Comparison of ENCODE assay signal across 10 cellular contexts in the genomic region with DNA sequence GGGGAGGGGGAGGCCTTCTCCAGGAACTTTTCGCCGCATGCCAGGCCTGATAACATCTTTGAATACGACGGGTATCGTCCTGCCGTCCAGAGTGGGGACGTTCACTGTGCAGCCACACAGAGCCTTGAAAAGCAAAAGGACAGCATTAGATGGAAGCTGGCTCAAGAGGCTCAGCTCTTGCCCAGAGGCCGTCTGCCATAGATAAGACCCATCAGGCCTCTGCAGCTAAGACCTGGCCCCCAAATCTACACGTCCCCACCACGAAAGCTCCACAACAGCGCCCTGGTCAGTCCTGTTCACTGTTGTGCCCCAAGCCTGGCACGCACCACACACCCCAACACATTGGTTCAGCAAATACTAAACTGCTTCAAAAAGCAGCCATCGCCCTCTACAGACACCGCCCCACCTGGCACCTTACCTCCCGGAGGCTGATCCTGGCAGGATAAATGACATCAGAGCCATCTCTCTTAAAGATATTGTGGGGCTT. TPM values are rescaled to one million over a fixed set of nuclear protein-coding genes. Genes with fewer than 3 reads are reported as not detected.
DNase-seq lines count a peak whose midpoint lies in the region; ATAC-seq and TF ChIP-seq lines count a peak whose summit lies in the region.
"Had no signal": no experiment of that assay in that cellular context is flagged by ENCODE, and none has a peak within 500 bp of the region (broad histone marks: within the 10 kb centered on the region; RNA-seq: fewer than 3 reads in every experiment).

No MANE protein-coding gene starts in this region.

- no peak for ATAC-seq in central memory CD8-positive, alpha-beta T cell (replicated peaks; ENCODE audit: extremely low read depth, poor library complexity, severe bottlenecking)
- ATAC-seq in HG02798 (IDR thresholded peaks at IDR 0.05; ENCODE audit: poor library complexity, unreplicated experiment) (no peak), HG02840 (IDR thresholded peaks at IDR 0.05; ENCODE audit: low FRiP score, unreplicated experiment) (no peak)

- TF ChIP-seq CTCF in AG04450 (IDR thresholded peaks at IDR 0.05; ENCODE audit: low read depth, low read length), result no peak

- peaks cover 14 to 27% of the 10 kb centered on the region in 2 donors for H3K36me3 ChIP-seq in muscle layer of duodenum (ENCODE audit: control insufficient read depth in 1 of 2, insufficient read depth in 2 of 2, low read length in 2 of 2)

- POLR2A ChIA-PET in AG04450 (lab: Yijun Ruan, JAX), result interaction anchor here (2.8 kb wide), 1 partner anchor 20 kb away, joined by 27 read pairs; the partner anchor contains the start of gene GIPC1

- H3K4me1 ChIP-seq in muscle layer of duodenum (ENCODE audit: control insufficient read depth in 1 of 2, insufficient read depth in 2 of 2, low read length in 2 of 2), result peaks cover 23 to 28% of the 10 kb centered on the region in 2 donors

- CTCF ChIA-PET in AG04450 (lab: Charles Lee), result no interaction called here

- H3K4me3 Mint-ChIP-seq in central memory CD8-positive, alpha-beta T cell, result peak overlapping the region; percentile 94

- H3K27me3 Mint-ChIP-seq in central memory CD8-positive, alpha-beta T cell, result no peaks in the 10 kb centered on the region

- no peaks in the 10 kb centered on the region for H3K9me3 Mint-ChIP-seq in central memory CD8-positive, alpha-beta T cell

- H3K4me3 ChIP-seq in AG04450 (ENCODE audit: low read depth, low read length) (peak overlapping the region; percentile 94), muscle layer of duodenum (ENCODE audit: low read depth in 1 of 2, low read length in 2 of 2) (peak overlapping the region; percentile 86 to 95)
- peak overlapping the region; percentile 91; the same call in 1 of the 2 replicates for H3K4me3 ChIP-seq in Jurkat, Clone E6-1 (ENCODE audit: low read length)

- H3K36me3 Mint-ChIP-seq in central memory CD8-positive, alpha-beta T cell (ENCODE audit: insufficient read depth), result peaks cover 71% of the 10 kb centered on the region

- H3K27ac Mint-ChIP-seq in central memory CD8-positive, alpha-beta T cell (ENCODE audit: low read depth), result peak overlapping the region; percentile 100

- H3K27me3 ChIP-seq in AG04450 (ENCODE audit: control insufficient read depth, insufficient read depth, low read length), result no peaks in the 10 kb centered on the region
- H3K27me3 ChIP-seq in muscle layer of duodenum (ENCODE audit: low read depth, low read length), result no peaks in the 10 kb centered on the region

- no peaks in the 10 kb centered on the region; the same call in 1 of the 2 replicates for H3K9me3 ChIP-seq in AG04450 (ENCODE audit: control insufficient read depth, insufficient read depth, low read length)
- H3K9me3 ChIP-seq in muscle layer of duodenum (ENCODE audit: control insufficient read depth in 1 of 2, low read length in 2 of 2), result no peaks in the 10 kb centered on the region

- H3K27ac ChIP-seq in AG04450 (ENCODE audit: low read depth, low read length), result no peak overlapping the region
- peak overlapping the region; percentile 95 for H3K27ac ChIP-seq in muscle layer of duodenum (ENCODE audit: low read length)

- DNase-seq in AG04450 (ENCODE audit: low read depth, low spot score), result no peak
- no peak for DNase-seq in Jurkat, Clone E6-1 (ENCODE audit: low read depth, low spot score)
- no peak for DNase-seq in central memory CD8-positive, alpha-beta T cell (ENCODE audit: low spot score in 2 of 2)
- no peak for DNase-seq in DMS53 treated with DMSO at 0.1 percent for 48 hours (lab: John Stamatoyannopoulos, UW; ENCODE audit: unreplicated experiment)
- no peak for DNase-seq in AML-193 (lab: John Stamatoyannopoulos, UW)
- DNase-seq: foreskin melanocyte, NCI-H524 had no signal

- H3K4me1 Mint-ChIP-seq in central memory CD8-positive, alpha-beta T cell, result peaks cover 49% of the 10 kb centered on the region

RNA-seq across cellular contexts. Expression of gene DNAJB1, which starts 2.1 kb away (rescaled TPM):
- 80.6 and 88.3 TPM in 2 replicates for polyA plus RNA-seq in AG04450 (2011; rRNA removed)
- 48.1 and 49.1 TPM in 2 replicates for polyA minus RNA-seq in AG04450 (2011; rRNA and poly(A)+ RNA removed)
- polyA plus RNA-seq in Jurkat, Clone E6-1 (2012; ENCODE audit: insufficient read depth, insufficient read length), result 80.2 TPM

RNA-seq across cellular contexts. Expression of gene TECR, which starts 13.3 kb away (rescaled TPM):
- 59.6 and 70.2 TPM in 2 replicates for polyA plus RNA-seq in AG04450 (2011; rRNA removed)
- polyA minus RNA-seq in AG04450 (2011; rRNA and poly(A)+ RNA removed), result 113 and 191 TPM in 2 replicates
- 211 TPM for polyA plus RNA-seq in Jurkat, Clone E6-1 (2012; ENCODE audit: insufficient read depth, insufficient read length)

RNA-seq across cellular contexts. Expression of gene GIPC1, which starts 20.2 kb away (rescaled TPM):
- 47.4 and 59.8 TPM in 2 replicates for polyA plus RNA-seq in AG04450 (2011; rRNA removed)
- 27.1 and 30.4 TPM in 2 replicates for polyA minus RNA-seq in AG04450 (2011; rRNA and poly(A)+ RNA removed)
- 54.9 TPM for polyA plus RNA-seq in Jurkat, Clone E6-1 (2012; ENCODE audit: insufficient read depth, insufficient read length)

RNA-seq across cellular contexts. Expression of gene PTGER1, which starts 40.9 kb away (rescaled TPM):
- 0.72 and 1.0 TPM in 2 replicates for polyA plus RNA-seq in AG04450 (2011; rRNA removed)
- polyA minus RNA-seq in AG04450 (2011; rRNA and poly(A)+ RNA removed), result 0.52 and 0.69 TPM in 2 replicates
- polyA plus RNA-seq in Jurkat, Clone E6-1 (2012; ENCODE audit: insufficient read depth, insufficient read length), result not detected

RNA-seq across cellular contexts. Expression of gene NDUFB7, which starts 55.8 kb away (rescaled TPM):
- 97.3 and 164 TPM in 2 replicates for polyA plus RNA-seq in AG04450 (2011; rRNA removed)
- polyA minus RNA-seq in AG04450 (2011; rRNA and poly(A)+ RNA removed), result 14.0 and 16.8 TPM in 2 replicates
- polyA plus RNA-seq in Jurkat, Clone E6-1 (2012; ENCODE audit: insufficient read depth, insufficient read length), result 215 TPM
